ENCODE assay signal across 8 cellular contexts in the genomic region with DNA sequence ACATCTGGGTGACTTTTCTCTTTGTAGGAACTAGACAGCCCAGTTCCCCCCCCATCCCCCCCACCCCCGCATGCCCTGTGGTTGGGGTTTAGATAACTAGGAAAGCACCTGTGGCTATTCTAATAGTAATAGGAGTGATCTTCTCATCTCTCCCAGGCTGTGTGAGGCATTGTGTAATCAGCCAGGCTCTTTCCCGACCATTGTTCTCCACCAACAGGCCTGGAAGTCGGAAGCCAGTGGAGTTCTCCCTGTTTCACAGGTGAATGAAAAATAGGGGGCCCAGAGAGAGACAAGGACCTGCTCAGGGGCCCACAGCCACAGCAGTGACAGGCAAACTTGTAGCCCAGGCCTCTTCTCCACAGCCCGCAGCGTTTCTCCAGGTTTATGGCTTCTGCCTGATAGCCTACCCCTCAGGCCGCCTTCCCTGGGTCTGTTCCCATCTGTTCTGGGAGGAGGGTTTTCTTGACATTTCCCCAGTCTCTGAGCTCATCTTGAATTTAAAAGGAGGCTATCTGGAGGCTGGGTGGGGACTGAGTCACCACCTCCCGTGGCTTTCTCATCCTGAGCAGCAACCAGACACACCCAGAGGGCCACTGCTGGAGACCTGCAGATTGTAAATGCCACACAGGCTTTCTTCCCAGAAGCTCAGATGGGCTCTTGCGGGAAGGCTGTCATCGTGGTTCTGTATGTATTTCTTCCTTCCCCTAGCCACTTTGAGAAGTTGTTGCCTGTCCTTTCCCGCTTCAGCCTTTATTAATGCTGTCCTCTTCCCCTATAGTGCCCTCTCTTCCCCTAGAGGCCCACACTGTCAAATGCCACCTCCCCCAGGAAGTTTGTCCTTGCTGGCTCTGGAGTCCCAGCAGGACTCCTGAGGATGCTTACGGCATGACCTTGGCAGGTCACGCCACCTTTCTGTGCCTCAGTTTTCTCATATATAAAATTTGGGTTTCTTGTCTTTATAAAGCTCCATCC.
DNase-seq lines count a peak whose midpoint lies in the region; ATAC-seq and TF ChIP-seq lines count a peak whose summit lies in the region.

No MANE protein-coding gene starts in this region.

- TF ChIP-seq EP300 in Ishikawa (IDR thresholded peaks at IDR 0.05; ENCODE audit: borderline replicate concordance), result no peak

- H3K4me1 ChIP-seq in mucosa of rectum (ENCODE audit: control insufficient read depth in 2 of 2, insufficient read depth in 2 of 2, low read length in 2 of 2), result peaks cover 64 to 67% of the 10 kb centered on the region in 2 donors
- H3K4me1 ChIP-seq in tibial artery, result peaks cover 5 to 90% (median 71%) of the 10 kb centered on the region in 4 donors

- H3K27me3 ChIP-seq in BJ (ENCODE audit: control insufficient read depth, insufficient read depth, low read length) (no peaks in the 10 kb centered on the region), mucosa of rectum (ENCODE audit: control insufficient read depth in 2 of 2, insufficient read depth in 2 of 2, low read length in 2 of 2) (no peaks in the 10 kb centered on the region), tibial artery (no peaks in the 10 kb centered on the region)

- H3K4me3 ChIP-seq in BJ (ENCODE audit: low read depth, low read length) (no peak overlapping the region), mucosa of rectum (ENCODE audit: low read length in 2 of 2) (no peak overlapping the region), tibial artery (peak overlapping the region in 1 of 2 donors; percentile 30)

- H3K9me3 ChIP-seq in mucosa of rectum (ENCODE audit: control insufficient read depth in 2 of 2, low read length in 2 of 2), result no peaks in the 10 kb centered on the region
- H3K9me3 ChIP-seq in tibial artery, result no peaks in the 10 kb centered on the region

- H3K4me1 Mint-ChIP-seq in activated CD4-positive, alpha-beta T cell treated with anti-CD3 and anti-CD28 coated beads for 36 hours, result peaks cover 74% of the 10 kb centered on the region

- DNase-seq in BJ (ENCODE audit: low read depth) (peak; percentile 94), dedifferentiated amniotic fluid mesenchymal stem cell (ENCODE audit: extremely low spot score) (peak; percentile 69), tibial artery (peak; percentile 68 to 76), OCI-M2 (lab: John Stamatoyannopoulos, UW; ENCODE audit: unreplicated experiment) (no peak)
- peak; percentile 73 for DNase-seq in activated CD4-positive, alpha-beta T cell treated with anti-CD3 and anti-CD28 coated beads for 36 hours

- peak; percentile 14; the same call in 1 of the 2 replicates for TF ChIP-seq CTCF in BJ (IDR thresholded peaks at IDR 0.05; ENCODE audit: insufficient read depth, low read depth, low read length)
- TF ChIP-seq CTCF in tibial artery (IDR thresholded peaks at IDR 0.05), result no peak

- POLR2A ChIA-PET in BJ (lab: Charles Lee), result interaction anchor here (0.9 to 1.0 kb wide), 2 partner anchors 16 to 77 kb away, joined by 3 to 4 read pairs; no protein-coding TSS in a partner anchor
- POLR2A ChIA-PET in activated CD4-positive, alpha-beta T cell treated with anti-CD3 and anti-CD28 coated beads for 36 hours (lab: Charles Lee), result interaction anchor here (0.6 to 1.4 kb wide), 4 partner anchors 27 to 714 kb away, joined by 3 to 7 read pairs (median 4); a partner anchor contains a TSS

- H3K36me3 ChIP-seq in BJ (ENCODE audit: control insufficient read depth, insufficient read depth, low read length) (no peaks in the 10 kb centered on the region; the same call in 1 of the 2 replicates), mucosa of rectum (ENCODE audit: control insufficient read depth in 2 of 2, insufficient read depth in 2 of 2, low read length in 2 of 2) (no peaks in the 10 kb centered on the region), tibial artery (no peaks in the 10 kb centered on the region)

- CTCF ChIA-PET in BJ (lab: Yijun Ruan, JAX), result interaction anchor here (0.6 to 1.8 kb wide), 6 partner anchors 9 to 266 kb away, joined by 3 to 6 read pairs (median 3); no protein-coding TSS in a partner anchor
- CTCF ChIA-PET in activated CD4-positive, alpha-beta T cell treated with anti-CD3 and anti-CD28 coated beads for 36 hours (lab: Charles Lee), result interaction anchor here (0.5 to 1.7 kb wide), 14 partner anchors 7 to 723 kb away, joined by 3 to 8 read pairs (median 4); a partner anchor contains a TSS

- H3K4me3 Mint-ChIP-seq in activated CD4-positive, alpha-beta T cell treated with anti-CD3 and anti-CD28 coated beads for 36 hours, result peak overlapping the region; percentile 23

- H3K27ac ChIP-seq in mucosa of rectum (ENCODE audit: low read depth in 2 of 2, low read length in 2 of 2) (peak overlapping the region; percentile 33 to 64), tibial artery (peak overlapping the region; percentile 99)

- intact Hi-C loops in activated CD4-positive, alpha-beta T cell treated with anti-CD3 and anti-CD28 coated beads for 36 hours (cut with DNase I, micrococcal nuclease), result loop anchor here (1.0 to 10.0 kb wide), 2 partner anchors 54 to 109 kb away; a partner anchor contains a TSS
- intact Hi-C loops in tibial artery (cut with DNase I; ENCODE audit: low total_unique reads), result no loop called here

- H3K36me3 Mint-ChIP-seq in activated CD4-positive, alpha-beta T cell treated with anti-CD3 and anti-CD28 coated beads for 36 hours (ENCODE audit: low read depth), result no peaks in the 10 kb centered on the region

- no peaks in the 10 kb centered on the region for H3K9me3 Mint-ChIP-seq in activated CD4-positive, alpha-beta T cell treated with anti-CD3 and anti-CD28 coated beads for 36 hours (ENCODE audit: low read depth)

- H3K27me3 Mint-ChIP-seq in activated CD4-positive, alpha-beta T cell treated with anti-CD3 and anti-CD28 coated beads for 36 hours, result no peaks in the 10 kb centered on the region

- peak overlapping the region; percentile 56 for H3K27ac Mint-ChIP-seq in activated CD4-positive, alpha-beta T cell treated with anti-CD3 and anti-CD28 coated beads for 36 hours

- peak; percentile 59 for ATAC-seq in activated CD4-positive, alpha-beta T cell treated with anti-CD3 and anti-CD28 coated beads for 36 hours
- ATAC-seq in HG03175 (IDR thresholded peaks at IDR 0.05; ENCODE audit: unreplicated experiment), result no peak

- TF ChIP-seq RAD21 in Ishikawa (IDR thresholded peaks at IDR 0.05; ENCODE audit: low read depth), result no peak

- peak overlapping the region in 1 of 2 donors; percentile 9 for H3K9ac ChIP-seq in mucosa of rectum (ENCODE audit: low read depth in 1 of 2, low read length in 2 of 2)

TF ChIP-seq in Ishikawa, 13 proteins besides CTCF, POLR2A, EP300 and RAD21:
- TF ChIP-seq CEBPB (IDR thresholded peaks at IDR 0.05) (peak; percentile 79), EGR1 (IDR thresholded peaks at IDR 0.05) (no peak)
